In the genomic region with DNA sequence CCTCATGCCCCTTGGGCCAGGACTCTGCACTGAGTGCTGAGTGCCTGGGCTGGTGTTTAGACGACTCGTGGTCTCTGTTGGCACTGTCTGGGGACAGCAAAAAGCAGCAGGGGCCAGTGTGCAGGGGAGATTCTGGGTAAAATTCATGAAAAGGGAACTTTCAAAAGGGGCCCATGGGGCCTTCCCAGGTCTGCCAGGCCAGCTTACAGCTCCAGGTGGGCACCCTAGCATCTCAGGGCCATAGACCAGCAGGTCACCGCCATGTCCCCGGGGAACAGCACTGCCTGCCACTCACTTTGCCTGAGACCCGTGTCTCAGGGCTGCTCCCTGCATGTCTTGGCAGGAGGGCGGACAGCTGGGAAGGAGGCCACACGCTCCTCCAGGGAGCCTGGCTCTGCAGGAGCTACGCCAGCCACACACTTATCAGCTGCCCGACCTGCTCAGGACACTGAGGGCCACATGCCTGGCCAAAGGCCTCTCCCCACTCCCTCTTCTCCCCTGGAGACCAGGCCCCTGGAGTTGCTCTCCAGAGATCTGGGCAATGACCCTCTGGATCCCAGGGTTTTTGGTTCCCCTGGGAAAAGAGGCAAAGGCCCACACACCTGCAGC, we compare ENCODE assay signal across 8 cellular contexts. TPM values are rescaled to one million over a fixed set of nuclear protein-coding genes. Genes with fewer than 3 reads are reported as not detected.
DNase-seq lines count a peak whose midpoint lies in the region; ATAC-seq and TF ChIP-seq lines count a peak whose summit lies in the region.

No MANE protein-coding gene starts in this region.

- H3K27me3 Mint-ChIP-seq in memory B cell = no peaks in the 10 kb centered on the region

- H3K36me3 Mint-ChIP-seq in memory B cell = no peaks in the 10 kb centered on the region

- peak; percentile 15 for ATAC-seq in Right ventricle myocardium inferior
- ATAC-seq in left ventricle myocardium superior = no peak
- ATAC-seq in memory B cell (ENCODE audit: low read depth) = peak; percentile 55
- no peak for ATAC-seq in GM18868 (IDR thresholded peaks at IDR 0.05; ENCODE audit: unreplicated experiment)

- DNase-seq in Right ventricle myocardium inferior (ENCODE audit: missing footprints) = peak; percentile 78
- no peak for DNase-seq in left ventricle myocardium superior
- peak in 2 of 7 donors; percentile 21 to 24 for DNase-seq in adrenal gland
- no peak for DNase-seq in memory B cell (ENCODE audit: low spot score in 2 of 2)
- no peak for DNase-seq in activated gamma-delta T cell treated with Interleukin-2 at 50 U/mL for 16 hours
- DNase-seq in iPS-NIHi11 (ENCODE audit: low spot score) = no peak

- H3K27me3 ChIP-seq in adrenal gland = no peaks in the 10 kb centered on the region

- no peak for TF ChIP-seq POLR2A in adrenal gland (IDR thresholded peaks at IDR 0.05)

- H3K36me3 ChIP-seq in adrenal gland (replicated peaks in 1 of 2) = no peaks in the 10 kb centered on the region
- no peaks in the 10 kb centered on the region for H3K36me3 ChIP-seq in urinary bladder (ENCODE audit: insufficient read depth)

- 55 to 70% (median 61%) methylated on average over 4 to 9 of the region's 9 CpGs for WGBS in adrenal gland, 4 donors
- WGBS in urinary bladder = 47% methylated on average over 9 of the region's 9 CpGs

- H3K4me1 ChIP-seq in adrenal gland (replicated peaks in 1 of 2) (peaks cover 11 to 35% of the 10 kb centered on the region in 2 donors), urinary bladder (ENCODE audit: insufficient read depth) (no peaks in the 10 kb centered on the region)

- TF ChIP-seq CTCF in adrenal gland (IDR thresholded peaks at IDR 0.05) = no peak

- H3K4me1 Mint-ChIP-seq in memory B cell = peaks cover 11% of the 10 kb centered on the region

- intact Hi-C loops in Right ventricle myocardium inferior (cut with DNase I) (no loop called here), left ventricle myocardium superior (cut with micrococcal nuclease) (no loop called here), adrenal gland (cut with DNase I) (no loop called here)

- H3K9me3 Mint-ChIP-seq in memory B cell = no peaks in the 10 kb centered on the region

- H3K9me3 ChIP-seq in adrenal gland (replicated peaks in 1 of 3) = no peaks in the 10 kb centered on the region

- H3K4me3 Mint-ChIP-seq in memory B cell = peak overlapping the region; percentile 92

- peak overlapping the region; percentile 90 for H3K27ac Mint-ChIP-seq in memory B cell

- no peak overlapping the region for H3K4me3 ChIP-seq in adrenal gland
- H3K4me3 ChIP-seq in urinary bladder (ENCODE audit: low read depth, low read length) = no peak overlapping the region

- H3K27ac ChIP-seq in adrenal gland = peak overlapping the region in 3 of 5 donors; percentile 23 to 77 (median 74)
- H3K27ac ChIP-seq in urinary bladder (ENCODE audit: low read depth) = peak overlapping the region; percentile 55

RNA-seq across cellular contexts. Expression of a gene that starts 8.8 kb away (rescaled TPM):
- total RNA-seq in Right ventricle myocardium inferior = 46.6 TPM
- total RNA-seq in left ventricle myocardium superior = 17.0 TPM
- total RNA-seq in adrenal gland = 100 to 1,000 TPM in 3 of 8 donors, 10 to 100 TPM in 5; 64.0 to 276 (median 85.6) TPM
- polyA plus RNA-seq in adrenal gland = 100 to 1,000 TPM in 1 of 3 donors, 10 to 100 TPM in 2; 18.9 to 273 (median 59.0) TPM
- total RNA-seq in urinary bladder = 24.1 TPM
- polyA plus RNA-seq in urinary bladder = 116 TPM

RNA-seq across cellular contexts. Expression of a gene that starts 41.2 kb away (rescaled TPM):
- total RNA-seq in Right ventricle myocardium inferior (59.3 TPM), left ventricle myocardium superior (67.7 TPM), adrenal gland (100 to 1,000 TPM in 1 of 8 donors, 10 to 100 TPM in 7; 62.0 to 109 (median 75.7) TPM), urinary bladder (24.5 TPM)
- polyA plus RNA-seq in adrenal gland (100 to 1,000 TPM in 2 of 3 donors, 10 to 100 TPM in 1; 38.5 to 397 (median 291) TPM), urinary bladder (67.5 TPM)

RNA-seq across cellular contexts. Expression of a gene that starts 55.1 kb away (rescaled TPM):
- 80.9 TPM for total RNA-seq in Right ventricle myocardium inferior
- total RNA-seq in left ventricle myocardium superior = 90.6 TPM
- 100 to 1,000 TPM in 6 of 8 donors, 10 to 100 TPM in 2; 77.4 to 130 (median 110) TPM for total RNA-seq in adrenal gland
- 100 to 1,000 TPM in 2 of 3 donors, 10 to 100 TPM in 1; 37.4 to 305 (median 246) TPM for polyA plus RNA-seq in adrenal gland
- 37.3 TPM for total RNA-seq in urinary bladder
- 95.4 TPM for polyA plus RNA-seq in urinary bladder

RNA-seq across cellular contexts. Expression of a gene that starts 55.2 kb away (rescaled TPM):
- total RNA-seq in Right ventricle myocardium inferior (19.3 TPM), left ventricle myocardium superior (21.8 TPM), adrenal gland (10 to 100 TPM; 26.8 to 69.5 (median 47.4) TPM), urinary bladder (16.5 TPM)
- polyA plus RNA-seq in adrenal gland (10 to 100 TPM; 21.2 to 78.0 (median 74.0) TPM), urinary bladder (47.0 TPM)

Comparison
In these comparisons a context has a peak if more than half of its experiments do, and no peak if none do; other contexts are left out.
1. ATAC-seq: peak in Right ventricle myocardium inferior (single experiment) and memory B cell (single experiment); none in left ventricle myocardium superior (single experiment) and GM18868 (single experiment).